ENCODE assay signal across 16 cellular contexts in the genomic region with DNA sequence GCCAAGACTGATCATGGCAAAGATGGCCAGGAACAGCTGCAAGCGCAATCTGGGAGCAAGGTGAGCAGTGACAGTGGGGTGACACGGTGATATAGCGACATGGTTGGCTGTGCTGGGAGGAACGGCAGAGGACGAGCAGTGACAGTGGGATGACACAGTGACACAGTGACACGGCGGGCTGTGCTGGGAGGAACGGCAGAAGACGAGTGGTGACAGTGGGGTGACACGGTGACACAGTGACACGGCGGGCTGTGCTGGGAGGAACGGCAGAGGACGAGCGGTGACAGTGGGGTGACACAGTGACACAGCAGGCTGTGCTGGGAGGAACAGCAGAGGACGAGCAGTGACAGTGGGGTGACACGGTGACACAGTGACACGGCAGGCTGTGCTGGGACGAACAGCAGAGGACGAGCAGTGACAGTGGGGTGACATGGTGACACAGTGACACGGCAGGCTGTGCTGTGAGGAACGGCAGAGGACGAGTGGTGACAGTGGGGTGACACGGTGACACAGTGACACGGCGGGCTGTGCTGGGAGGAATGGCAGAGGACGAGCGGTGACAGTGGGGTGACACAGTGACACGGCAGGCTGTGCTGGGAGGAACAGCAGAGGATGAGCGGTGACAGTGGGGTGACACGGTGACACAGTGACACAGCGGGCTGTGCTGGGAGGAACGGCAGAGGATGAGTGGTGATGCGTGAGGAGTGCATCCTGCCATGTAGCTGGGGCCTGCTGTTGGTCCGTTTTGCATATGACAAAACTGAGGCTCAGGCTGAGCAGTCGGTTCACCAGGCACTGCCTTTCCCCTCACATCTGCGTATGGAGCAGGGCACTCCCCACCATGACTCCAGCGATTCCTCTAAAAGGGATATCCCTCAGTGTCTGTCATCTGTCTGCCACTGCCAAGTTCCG. TPM values are rescaled to one million over a fixed set of nuclear protein-coding genes. Genes with fewer than 3 reads are reported as not detected.
DNase-seq lines count a peak whose midpoint lies in the region; ATAC-seq and TF ChIP-seq lines count a peak whose summit lies in the region.
"Had no signal": no experiment of that assay in that cellular context is flagged by ENCODE, and none has a peak within 500 bp of the region (broad histone marks: within the 10 kb centered on the region; RNA-seq: fewer than 3 reads in every experiment).

No MANE protein-coding gene starts in this region.

- H2BK120ac ChIP-seq in mesendoderm (ENCODE audit: low read depth, low read length), result no peak overlapping the region

- no peak overlapping the region for H2BK5ac ChIP-seq in mesendoderm (ENCODE audit: low read length)

- no peak overlapping the region for H4K5ac ChIP-seq in mesendoderm (ENCODE audit: low read length)

- no peak overlapping the region for H3K4me3 Mint-ChIP-seq in activated T-helper 17 cell treated with anti-CD3 and anti-CD28 coated beads, Interleukin-2, amount 50 U/mL, for 72 hours

- H3K9me3 ChIP-seq in upper lobe of right lung, result peaks cover 3% of the 10 kb centered on the region
- H3K9me3 ChIP-seq: suprapubic skin had no signal

- H3K79me2 ChIP-seq in mesendoderm (ENCODE audit: control insufficient read depth, insufficient read depth, low read length), result no peaks in the 10 kb centered on the region

- H3K4me3 ChIP-seq in mesendoderm (ENCODE audit: low read length), result no peak overlapping the region
- H3K4me3 ChIP-seq in upper lobe of right lung, result no peak overlapping the region
- H3K4me3 ChIP-seq: heart left ventricle, PC-9, sigmoid colon, suprapubic skin had no signal

- WGBS in mesendoderm (ENCODE audit: extremely low coverage, insufficient coverage, low lambda C conversion rate), result no CpG with 5 or more reads among the region's 39 CpGs

- no peak overlapping the region for H2AK5ac ChIP-seq in mesendoderm (ENCODE audit: low read length)

- peak; percentile 59 for DNase-seq in activated CD8-positive, alpha-beta memory T cell treated with anti-CD3 and anti-CD28 coated beads for 24 hours
- DNase-seq in activated CD8-positive, alpha-beta memory T cell treated with anti-CD3 and anti-CD28 coated beads, Interleukin-2, amount 50 U/mL, for 4 hours, result no peak
- DNase-seq in mesendoderm (no peak), upper lobe of right lung (peak; percentile 41), DMS 273 (lab: John Stamatoyannopoulos, UW; ENCODE audit: unreplicated experiment) (no peak), substantia nigra (lab: John Stamatoyannopoulos, UW) (no peak)
- no peak for DNase-seq in effector CD8-positive, alpha-beta T cell (lab: John Stamatoyannopoulos, UW)
- DNase-seq: Calu3, left colon, NCI-H1417 treated with DMSO at 0.1 percent for 48 hours, NCI-H446 treated with DMSO at 0.1 percent for 48 hours, PC-9 had no signal

- H3K56ac ChIP-seq in mesendoderm (ENCODE audit: low read length), result peak overlapping the region; percentile 15

- H3K4me1 Mint-ChIP-seq in activated T-helper 17 cell treated with anti-CD3 and anti-CD28 coated beads, Interleukin-2, amount 50 U/mL, for 72 hours, result peaks cover 14% of the 10 kb centered on the region

- no peak overlapping the region for H4K8ac ChIP-seq in mesendoderm (ENCODE audit: low read depth, low read length)

- H3K27me3 ChIP-seq in mesendoderm (ENCODE audit: insufficient read depth, low read length, poor library complexity), result no peaks in the 10 kb centered on the region
- no peaks in the 10 kb centered on the region for H3K27me3 ChIP-seq in upper lobe of right lung
- H3K27me3 ChIP-seq: heart left ventricle, sigmoid colon, suprapubic skin had no signal

- H3K36me3 Mint-ChIP-seq in activated T-helper 17 cell treated with anti-CD3 and anti-CD28 coated beads, Interleukin-2, amount 50 U/mL, for 72 hours (ENCODE audit: low read depth), result peaks cover 5% of the 10 kb centered on the region

- H3K4ac ChIP-seq in mesendoderm (ENCODE audit: low read depth, low read length), result no peak overlapping the region

- intact Hi-C loops in upper lobe of right lung (cut with DNase I), result no loop called here

- no peak overlapping the region for H3K18ac ChIP-seq in mesendoderm (ENCODE audit: low read length)

- H3K4me1 ChIP-seq in mesendoderm (ENCODE audit: control insufficient read depth, low read depth, low read length), result no peaks in the 10 kb centered on the region
- H3K4me1 ChIP-seq in upper lobe of right lung, result no peaks in the 10 kb centered on the region
- H3K4me1 ChIP-seq: suprapubic skin had no signal

- H3K79me1 ChIP-seq in mesendoderm (ENCODE audit: low read length), result no peaks in the 10 kb centered on the region

- H3K9ac ChIP-seq in mesendoderm (ENCODE audit: low read length), result no peak overlapping the region

- no peak overlapping the region for H2BK15ac ChIP-seq in mesendoderm (replicated peaks; ENCODE audit: low read depth)

- no peak for TF ChIP-seq CTCF in upper lobe of right lung (IDR thresholded peaks at IDR 0.05)

- H3K23ac ChIP-seq in mesendoderm (ENCODE audit: low read length), result no peak overlapping the region

- H3K27me3 Mint-ChIP-seq in activated T-helper 17 cell treated with anti-CD3 and anti-CD28 coated beads, Interleukin-2, amount 50 U/mL, for 72 hours, result no peaks in the 10 kb centered on the region

- H3K27ac ChIP-seq in mesendoderm (ENCODE audit: low read depth, low read length) (no peak overlapping the region), upper lobe of right lung (no peak overlapping the region), substantia nigra (ENCODE audit: low read depth, low read length, poor library complexity, severe bottlenecking) (no peak overlapping the region)
- H3K27ac ChIP-seq: heart left ventricle, PC-9, sigmoid colon, suprapubic skin had no signal

- H3K36me3 ChIP-seq in mesendoderm (ENCODE audit: control insufficient read depth, insufficient read depth, low read length) (no peaks in the 10 kb centered on the region), upper lobe of right lung (no peaks in the 10 kb centered on the region)
- H3K36me3 ChIP-seq: heart left ventricle, sigmoid colon, suprapubic skin had no signal

- no peak for ATAC-seq in activated T-helper 17 cell treated with anti-CD3 and anti-CD28 coated beads, Interleukin-2, amount 50 U/mL, for 72 hours (replicated peaks)
- ATAC-seq in upper lobe of right lung, result no peak
- ATAC-seq: left colon had no signal

- H3K4me2 ChIP-seq in mesendoderm (ENCODE audit: low read length), result no peak overlapping the region
- H3K4me2 ChIP-seq: PC-9 had no signal

- H3K9me3 Mint-ChIP-seq in activated T-helper 17 cell treated with anti-CD3 and anti-CD28 coated beads, Interleukin-2, amount 50 U/mL, for 72 hours, result no peaks in the 10 kb centered on the region

- H3K27ac Mint-ChIP-seq in activated T-helper 17 cell treated with anti-CD3 and anti-CD28 coated beads, Interleukin-2, amount 50 U/mL, for 72 hours, result peak overlapping the region; percentile 59

RNA-seq across cellular contexts. Expression of gene MXD4, which starts 36.0 kb away (rescaled TPM):
- 1 to 10 TPM; 6.1 to 7.7 TPM for total RNA-seq in activated T-helper 17 cell treated with anti-CD3 and anti-CD28 coated beads, Interleukin-2, amount 50 U/mL, for 72 hours
- polyA plus RNA-seq in mesendoderm (2013, experiment 1 of 2), result 10.1 TPM
- 10.8 TPM for polyA plus RNA-seq in mesendoderm (2013, experiment 2 of 2)
- 72.7 TPM for total RNA-seq in upper lobe of right lung

RNA-seq across cellular contexts. Expression of gene HAUS3, which starts 55.9 kb away (rescaled TPM):
- total RNA-seq in activated T-helper 17 cell treated with anti-CD3 and anti-CD28 coated beads, Interleukin-2, amount 50 U/mL, for 72 hours, result 10 to 100 TPM; 27.1 to 28.0 TPM
- 15.8 TPM for polyA plus RNA-seq in mesendoderm (2013, experiment 1 of 2)
- 15.6 TPM for polyA plus RNA-seq in mesendoderm (2013, experiment 2 of 2)
- total RNA-seq in upper lobe of right lung, result 13.0 TPM

RNA-seq across cellular contexts. Expression of gene POLN, which starts 55.9 kb away (rescaled TPM):
- 1 to 10 TPM; 7.8 to 8.0 TPM for total RNA-seq in activated T-helper 17 cell treated with anti-CD3 and anti-CD28 coated beads, Interleukin-2, amount 50 U/mL, for 72 hours
- polyA plus RNA-seq in mesendoderm (2013, experiment 1 of 2), result 1.3 TPM
- polyA plus RNA-seq in mesendoderm (2013, experiment 2 of 2), result 1.3 TPM
- total RNA-seq in upper lobe of right lung, result 2.7 TPM

Comparison
In these comparisons a context has a peak if more than half of its experiments do, and no peak if none do; other contexts are left out.
1. DNase-seq: peak in activated CD8-positive, alpha-beta memory T cell treated with anti-CD3 and anti-CD28 coated beads for 24 hours (single experiment) and upper lobe of right lung (single experiment); none in activated CD8-positive, alpha-beta memory T cell treated with anti-CD3 and anti-CD28 coated beads, Interleukin-2, amount 50 U/mL, for 4 hours (single experiment), mesendoderm (single experiment), DMS 273 (single experiment), substantia nigra (0 of 49) and effector CD8-positive, alpha-beta T cell (single experiment).